ENCODE assay signal across 8 cellular contexts in genomic region chr22:25110596-25110845, GRCh38.
DNase-seq lines count a peak whose midpoint lies in the region; ATAC-seq and TF ChIP-seq lines count a peak whose summit lies in the region.

No MANE protein-coding gene starts in this region.

- H3K4me3 ChIP-seq in BLaER1 (peak overlapping the region; percentile 66), MM.1S (ENCODE audit: low read length) (peak overlapping the region; percentile 58)

- peaks cover 9% of the 10 kb centered on the region; the same call in 1 of the 2 replicates for H4K20me1 ChIP-seq in BLaER1
- H4K20me1 ChIP-seq in MM.1S (ENCODE audit: insufficient read depth, low read length), result no peaks in the 10 kb centered on the region

- in situ Hi-C loops in GM13977 (cut with MboI; ENCODE audit: low pct_unique_long_range_greater_than_20kb, low sequenced_read_pairs, unreplicated experiment), result no loop called here

- no peaks in the 10 kb centered on the region for H3K79me2 ChIP-seq in MM.1S (ENCODE audit: low read length)

- H3F3A ChIP-seq in MM.1S (ENCODE audit: insufficient read depth, low read length), result no peaks in the 10 kb centered on the region

- H3K9me2 ChIP-seq in MM.1S (replicated peaks; ENCODE audit: insufficient read depth, low read length), result no peaks in the 10 kb centered on the region

- no peaks in the 10 kb centered on the region for H3K9me3 Mint-ChIP-seq in effector memory CD8-positive, alpha-beta T cell
- H3K9me3 Mint-ChIP-seq in nephron, result no peaks in the 10 kb centered on the region

- ATAC-seq in effector memory CD8-positive, alpha-beta T cell (replicated peaks), result no peak
- no peak for ATAC-seq in GM19351 (IDR thresholded peaks at IDR 0.05; ENCODE audit: unreplicated experiment)

- H3K4me1 ChIP-seq in BLaER1 (peaks cover 68% of the 10 kb centered on the region), MM.1S (ENCODE audit: low read length) (no peaks in the 10 kb centered on the region)

- H3K9ac ChIP-seq in BLaER1 (peak overlapping the region; percentile 37; the same call in 1 of the 2 replicates), MM.1S (ENCODE audit: low read length) (no peak overlapping the region)

- H3K36me3 ChIP-seq in BLaER1, result no peaks in the 10 kb centered on the region
- no peaks in the 10 kb centered on the region for H3K36me3 ChIP-seq in MM.1S (replicated peaks; ENCODE audit: insufficient read depth, low read length)

- peak overlapping the region; percentile 61 to 89 for H3K27ac Mint-ChIP-seq in effector memory CD8-positive, alpha-beta T cell
- peak overlapping the region; percentile 77 to 94 (median 85) for H3K27ac Mint-ChIP-seq in nephron

- no peaks in the 10 kb centered on the region for H3K36me3 Mint-ChIP-seq in effector memory CD8-positive, alpha-beta T cell (ENCODE audit: insufficient read depth)
- H3K36me3 Mint-ChIP-seq in nephron (ENCODE audit: low read depth), result no peaks in the 10 kb centered on the region

- no peaks in the 10 kb centered on the region for H3K27me3 Mint-ChIP-seq in effector memory CD8-positive, alpha-beta T cell
- H3K27me3 Mint-ChIP-seq in nephron (ENCODE audit: low read depth), result peaks cover 4% of the 10 kb centered on the region

- peak overlapping the region; percentile 100 for H3K4me2 ChIP-seq in BLaER1
- H3K4me2 ChIP-seq in MM.1S (ENCODE audit: low read depth, low read length), result peak overlapping the region; percentile 78

- peak overlapping the region; percentile 77 to 79 for H3K4me3 Mint-ChIP-seq in effector memory CD8-positive, alpha-beta T cell
- peak overlapping the region; percentile 86 to 91 (median 88) for H3K4me3 Mint-ChIP-seq in nephron

- H3K4me1 Mint-ChIP-seq in effector memory CD8-positive, alpha-beta T cell (ENCODE audit: low read depth in 2 of 2), result peaks cover 19 to 20% of the 10 kb centered on the region in 2 donors
- H3K4me1 Mint-ChIP-seq in nephron, result peaks cover 39% of the 10 kb centered on the region

- H3K9me3 ChIP-seq in BLaER1 (no peaks in the 10 kb centered on the region), MM.1S (replicated peaks; ENCODE audit: insufficient read depth, low read length) (no peaks in the 10 kb centered on the region)

- H3K27me3 ChIP-seq in BLaER1, result peaks cover 21% of the 10 kb centered on the region
- H3K27me3 ChIP-seq in MM.1S (replicated peaks; ENCODE audit: insufficient read depth, low read length), result peaks cover 18% of the 10 kb centered on the region; the same call in 1 of the 2 replicates

- H2AFZ ChIP-seq in MM.1S (ENCODE audit: low read length), result peak overlapping the region; percentile 71; the same call in 1 of the 2 replicates

- TF ChIP-seq CTCF in MM.1S (IDR thresholded peaks at IDR 0.05; ENCODE audit: low read length) (no peak), nephron (IDR thresholded peaks at IDR 0.05; ENCODE audit: unreplicated experiment in 3 of 3) (no peak), GM13977 (IDR thresholded peaks at IDR 0.05; ENCODE audit: extremely low read depth, insufficient read depth, missing control alignments) (no peak)

- no peak overlapping the region for H3K27ac ChIP-seq in BLaER1
- no peak overlapping the region for H3K27ac ChIP-seq in MM.1S (ENCODE audit: low read length)

- DNase-seq in MM.1S (no peak), DMS153 treated with DMSO at 0.1 percent for 48 hours (lab: John Stamatoyannopoulos, UW; ENCODE audit: unreplicated experiment) (no peak), NOMO-1 (lab: John Stamatoyannopoulos, UW; ENCODE audit: unreplicated experiment in 2 of 2) (no peak), GM13977 (ENCODE audit: low spot score) (no peak)
- DNase-seq in effector memory CD8-positive, alpha-beta T cell, result no peak
